ENCODE assay signal across 11 cellular contexts in genomic region chr5:151038292-151038745, GRCh38. TPM values are rescaled to one million over a fixed set of nuclear protein-coding genes. Genes with fewer than 3 reads are reported as not detected.
DNase-seq lines count a peak whose midpoint lies in the region; ATAC-seq and TF ChIP-seq lines count a peak whose summit lies in the region.
"Had no signal": no experiment of that assay in that cellular context is flagged by ENCODE, and none has a peak within 500 bp of the region (broad histone marks: within the 10 kb centered on the region; RNA-seq: fewer than 3 reads in every experiment).

No MANE protein-coding gene starts in this region.

- CTCF ChIA-PET in activated CD4-positive, alpha-beta T cell treated with anti-CD3 and anti-CD28 coated beads for 36 hours (lab: Charles Lee) = interaction anchor here (1.6 to 6.3 kb wide), 3 partner anchors 11 to 127 kb away, joined by 5 to 49 read pairs (median 12); no protein-coding TSS in a partner anchor

- no peak overlapping the region for H3K4me3 Mint-ChIP-seq in activated CD4-positive, alpha-beta T cell treated with anti-CD3 and anti-CD28 coated beads for 36 hours
- no peak overlapping the region for H3K4me3 Mint-ChIP-seq in endodermal cell

- no peaks in the 10 kb centered on the region for H3K27me3 Mint-ChIP-seq in activated CD4-positive, alpha-beta T cell treated with anti-CD3 and anti-CD28 coated beads for 36 hours
- no peaks in the 10 kb centered on the region for H3K27me3 Mint-ChIP-seq in endodermal cell (ENCODE audit: insufficient read depth)

- no peaks in the 10 kb centered on the region for H3K9me3 Mint-ChIP-seq in activated CD4-positive, alpha-beta T cell treated with anti-CD3 and anti-CD28 coated beads for 36 hours (ENCODE audit: low read depth)
- no peaks in the 10 kb centered on the region for H3K9me3 Mint-ChIP-seq in endodermal cell

- peaks cover 19% of the 10 kb centered on the region for H3K4me1 Mint-ChIP-seq in activated CD4-positive, alpha-beta T cell treated with anti-CD3 and anti-CD28 coated beads for 36 hours
- H3K4me1 Mint-ChIP-seq in endodermal cell = peaks cover 35% of the 10 kb centered on the region

- H3K9ac ChIP-seq in endodermal cell (ENCODE audit: extremely low read depth, low read length, poor library complexity, severe bottlenecking) = no peak overlapping the region

- H3K9me3 ChIP-seq in endodermal cell (ENCODE audit: control insufficient read depth, low read length) (no peaks in the 10 kb centered on the region), muscle layer of duodenum (ENCODE audit: control insufficient read depth in 1 of 2, low read length in 2 of 2) (no peaks in the 10 kb centered on the region), thyroid gland (no peaks in the 10 kb centered on the region)

- WGBS in endodermal cell (ENCODE audit: insufficient coverage in 1 of 2, insufficient read length in 1 of 2), 2 experiments = 90 to 94% methylated on average over 7 to 10 of the region's 10 CpGs
- WGBS in thyroid gland, 2 donors = 66 to 71% methylated on average over 10 of the region's 10 CpGs

- peaks cover 85% of the 10 kb centered on the region for H3K36me3 Mint-ChIP-seq in activated CD4-positive, alpha-beta T cell treated with anti-CD3 and anti-CD28 coated beads for 36 hours (ENCODE audit: low read depth)
- H3K36me3 Mint-ChIP-seq in endodermal cell (ENCODE audit: low read depth) = peaks cover 57% of the 10 kb centered on the region

- no peak for TF ChIP-seq POLR2A in thyroid gland (IDR thresholded peaks at IDR 0.05)

- POLR2A ChIA-PET in activated CD4-positive, alpha-beta T cell treated with anti-CD3 and anti-CD28 coated beads for 36 hours (lab: Charles Lee) = no interaction called here

- H3K4me1 ChIP-seq in endodermal cell (ENCODE audit: control insufficient read depth, insufficient read depth, low read length) (peaks cover 17% of the 10 kb centered on the region), muscle layer of duodenum (ENCODE audit: control insufficient read depth in 1 of 2, insufficient read depth in 2 of 2, low read length in 2 of 2) (peaks cover 15 to 24% of the 10 kb centered on the region in 2 donors), thyroid gland (peaks cover 58 to 66% of the 10 kb centered on the region in 2 donors)

- peaks cover 49% of the 10 kb centered on the region for H3K36me3 ChIP-seq in endodermal cell (ENCODE audit: control insufficient read depth, insufficient read depth, low read length)
- H3K36me3 ChIP-seq in muscle layer of duodenum (ENCODE audit: control insufficient read depth in 1 of 2, insufficient read depth in 2 of 2, low read length in 2 of 2) = peaks cover 70 to 73% of the 10 kb centered on the region in 2 donors
- peaks cover 33 to 35% of the 10 kb centered on the region in 2 donors for H3K36me3 ChIP-seq in thyroid gland

- no peak overlapping the region for H3K4me3 ChIP-seq in endodermal cell (ENCODE audit: low read length)
- no peak overlapping the region for H3K4me3 ChIP-seq in muscle layer of duodenum (ENCODE audit: low read depth in 1 of 2, low read length in 2 of 2)
- H3K4me3 ChIP-seq in thyroid gland (replicated peaks in 1 of 3) = no peak overlapping the region

- intact Hi-C loops in activated CD4-positive, alpha-beta T cell treated with anti-CD3 and anti-CD28 coated beads for 36 hours (cut with DNase I, micrococcal nuclease) = no loop called here
- intact Hi-C loops in thyroid gland (cut with DNase I) = no loop called here

- H3K27me3 ChIP-seq in endodermal cell (ENCODE audit: control insufficient read depth, insufficient read depth, low read length, poor library complexity, severe bottlenecking) (no peaks in the 10 kb centered on the region), muscle layer of duodenum (ENCODE audit: low read depth, low read length) (no peaks in the 10 kb centered on the region), thyroid gland (no peaks in the 10 kb centered on the region)
- H3K27me3 ChIP-seq: neutrophil had no signal

- peak; percentile 5 for ATAC-seq in activated CD4-positive, alpha-beta T cell treated with anti-CD3 and anti-CD28 coated beads for 36 hours
- ATAC-seq in HG02610 (IDR thresholded peaks at IDR 0.05; ENCODE audit: unreplicated experiment) = no peak
- ATAC-seq in HG02852 (IDR thresholded peaks at IDR 0.05; ENCODE audit: unreplicated experiment) = no peak

- DNase-seq in activated CD4-positive, alpha-beta T cell treated with anti-CD3 and anti-CD28 coated beads for 36 hours = no peak
- DNase-seq in activated CD4-positive, alpha-beta T cell treated with anti-CD3 and anti-CD28 coated beads, Interleukin-2, amount 50 U/mL, for 48 hours = no peak
- DNase-seq in endodermal cell (no peak), thyroid gland (no peak), DMS153 treated with DMSO at 0.1 percent for 48 hours (lab: John Stamatoyannopoulos, UW; ENCODE audit: unreplicated experiment) (no peak)
- DNase-seq: SIG-M5 had no signal

- peak overlapping the region; percentile 48 for H3K27ac Mint-ChIP-seq in activated CD4-positive, alpha-beta T cell treated with anti-CD3 and anti-CD28 coated beads for 36 hours
- H3K27ac Mint-ChIP-seq in endodermal cell = no peak overlapping the region

- no peak for TF ChIP-seq CTCF in endodermal cell (conservative IDR thresholded peaks at IDR 0.05)
- no peak for TF ChIP-seq CTCF in thyroid gland (IDR thresholded peaks at IDR 0.05)

- H3K27ac ChIP-seq in endodermal cell (ENCODE audit: low read depth, low read length) (peak overlapping the region; percentile 24), muscle layer of duodenum (ENCODE audit: low read length) (peak overlapping the region; percentile 77), thyroid gland (peak overlapping the region; percentile 85 to 94 (median 88))
- H3K27ac ChIP-seq: 22Rv1, neutrophil had no signal

RNA-seq across cellular contexts. Expression of gene GPX3, which starts 17.9 kb away (rescaled TPM):
- not detected for total RNA-seq in activated CD4-positive, alpha-beta T cell treated with anti-CD3 and anti-CD28 coated beads for 36 hours
- total RNA-seq in endodermal cell (10 to 100 TPM; 44.9 to 47.1 TPM), thyroid gland (over 10,000 TPM in 1 of 4 donors, 1,000 to 10,000 TPM in 3; 2,730 to 12,549 (median 7,201) TPM)
- polyA plus RNA-seq in endodermal cell (2013, experiment 1 of 2) = 27.5 TPM
- polyA plus RNA-seq in endodermal cell (2013, experiment 2 of 2) = 26.7 TPM

RNA-seq across cellular contexts. Expression of gene TNIP1, which starts 42.5 kb away (rescaled TPM):
- 100 to 1,000 TPM; 351 to 408 TPM for total RNA-seq in activated CD4-positive, alpha-beta T cell treated with anti-CD3 and anti-CD28 coated beads for 36 hours
- total RNA-seq in endodermal cell = 10 to 100 TPM; 51.3 to 52.2 TPM
- 33.0 TPM for polyA plus RNA-seq in endodermal cell (2013, experiment 1 of 2)
- polyA plus RNA-seq in endodermal cell (2013, experiment 2 of 2) = 31.1 TPM
- 100 to 1,000 TPM in 1 of 4 donors, 10 to 100 TPM in 3; 74.4 to 115 (median 94.7) TPM for total RNA-seq in thyroid gland

Comparison
In these comparisons a context has a peak if more than half of its experiments do, and no peak if none do; other contexts are left out.
1. H3K27ac ChIP-seq: peak in every context shown above with its lines; median percentile 88 in thyroid gland; 77 in muscle layer of duodenum; 24 in endodermal cell.
2. RNA of gene GPX3, which starts 17.9 kb away (total RNA-seq): 2,730 to 12,549 TPM in thyroid gland; 44.9 to 47.1 TPM in endodermal cell and not detected in activated CD4-positive, alpha-beta T cell treated with anti-CD3 and anti-CD28 coated beads for 36 hours; every median in the first group is over 10 times any median in the second.